8 cellular contexts compared by ENCODE assay signal in the genomic region with DNA sequence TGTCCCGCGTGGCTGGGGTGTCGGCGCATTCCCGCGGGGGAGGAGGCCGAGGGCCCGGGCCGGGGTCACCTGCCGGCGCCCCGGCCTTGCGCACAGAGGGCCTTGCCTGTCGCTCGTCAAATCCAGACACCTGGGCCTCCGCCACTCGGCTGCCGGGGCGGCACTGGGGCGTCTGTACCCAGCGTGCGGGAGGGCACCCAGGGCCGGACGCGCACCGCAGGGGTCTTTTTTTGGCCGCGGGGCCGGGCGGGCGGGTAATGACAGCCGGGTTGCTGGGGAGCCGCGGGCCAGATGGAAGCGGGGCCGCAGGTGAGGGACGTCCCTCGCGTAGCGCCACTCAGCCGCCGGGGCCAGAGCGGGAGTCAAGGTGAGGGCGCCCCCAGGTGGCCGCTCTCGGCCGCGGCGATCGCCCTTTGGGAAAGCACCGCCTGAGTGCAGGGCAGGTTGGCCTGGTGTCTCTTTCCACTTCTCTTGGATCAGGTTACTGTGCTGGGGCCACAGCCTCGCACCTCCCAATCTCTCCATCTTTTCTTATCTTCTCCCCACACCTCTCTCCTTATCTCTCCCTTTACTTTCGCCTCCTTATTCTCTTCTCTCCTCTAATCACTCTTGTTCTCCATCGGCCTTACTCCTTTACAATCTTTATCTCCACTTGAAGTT. TPM values are rescaled to one million over a fixed set of nuclear protein-coding genes. Genes with fewer than 3 reads are reported as not detected.
DNase-seq lines count a peak whose midpoint lies in the region; ATAC-seq, FAIRE-seq and TF ChIP-seq lines count a peak whose summit lies in the region.

No MANE protein-coding gene starts in this region.

- FAIRE-seq in pancreas (lab: Jason Lieb, UNC) = no peak

- H3K4me3 ChIP-seq in CD4-positive, CD25-positive, alpha-beta regulatory T cell (ENCODE audit: low read depth, low read length) = no peak overlapping the region
- no peak overlapping the region for H3K4me3 ChIP-seq in HEK293 (ENCODE audit: low read depth, low read length)
- peak overlapping the region; percentile 30 to 50 for H3K4me3 ChIP-seq in Panc1 (ENCODE audit: low read depth in 2 of 2, low read length in 2 of 2)
- H3K4me3 ChIP-seq in pancreas = peak overlapping the region; percentile 9 to 54 (median 19)
- H3K4me3 ChIP-seq in thoracic aorta = peak overlapping the region; percentile 96

- peak; percentile 74 to 81 (median 74) for DNase-seq in CD4-positive, CD25-positive, alpha-beta regulatory T cell
- DNase-seq in Panc1 (ENCODE audit: low read depth, low spot score) (no peak), glutamatergic neuron (peak; percentile 89), pancreas (peak; percentile 77 to 98 (median 87)), thoracic aorta (ENCODE audit: low spot score) (no peak)
- DNase-seq in activated naive CD4-positive, alpha-beta T cell treated with anti-CD3 and anti-CD28 coated beads for 36 hours = peak; percentile 90

- no peak overlapping the region for H3K27ac ChIP-seq in CD4-positive, CD25-positive, alpha-beta regulatory T cell (ENCODE audit: insufficient read depth, low read length, poor library complexity, severe bottlenecking)
- H3K27ac ChIP-seq in HEK293 (ENCODE audit: extremely low read depth, low read depth, low read length) = no peak overlapping the region
- peak overlapping the region; percentile 35; the same call in 1 of the 2 replicates for H3K27ac ChIP-seq in Panc1 (ENCODE audit: low read length)
- H3K27ac ChIP-seq in pancreas = peak overlapping the region in 1 of 4 donors; percentile 53
- H3K27ac ChIP-seq in thoracic aorta = peak overlapping the region; percentile 58 to 98

- H3K27me3 ChIP-seq in CD4-positive, CD25-positive, alpha-beta regulatory T cell (ENCODE audit: control insufficient read depth, insufficient read depth, low read length) = peaks cover 2% of the 10 kb centered on the region
- H3K27me3 ChIP-seq in Panc1 (ENCODE audit: control insufficient read depth, insufficient read depth, low read length) (no peaks in the 10 kb centered on the region), pancreas (no peaks in the 10 kb centered on the region), thoracic aorta (replicated peaks; ENCODE audit: insufficient read depth) (no peaks in the 10 kb centered on the region)

- peaks cover 0 to 29% (median 12%) of the 10 kb centered on the region in 4 donors for H3K4me1 Mint-ChIP-seq in CD4-positive, CD25-positive, alpha-beta regulatory T cell
- H3K4me1 Mint-ChIP-seq in activated naive CD4-positive, alpha-beta T cell treated with anti-CD3 and anti-CD28 coated beads for 36 hours (ENCODE audit: low read depth) = peaks cover 20% of the 10 kb centered on the region
- peaks cover 12% of the 10 kb centered on the region for H3K4me1 Mint-ChIP-seq in glutamatergic neuron (ENCODE audit: low read depth, unreplicated experiment)

- 3 to 4% methylated on average over 21 to 54 of the region's 54 CpGs for WGBS in pancreas, 2 donors

- CTCF ChIA-PET in HEK293 (lab: Yijun Ruan, JAX) = interaction anchor here (0.7 to 4.3 kb wide), 9 partner anchors 11 to 1566 kb away, joined by 3 to 31 read pairs (median 4); no protein-coding TSS in a partner anchor
- CTCF ChIA-PET in Panc1 (lab: Charles Lee) = interaction anchor here (0.6 to 1.7 kb wide), 3 partner anchors 10 to 311 kb away, joined by 3 to 9 read pairs (median 8); no protein-coding TSS in a partner anchor
- CTCF ChIA-PET in activated naive CD4-positive, alpha-beta T cell treated with anti-CD3 and anti-CD28 coated beads for 36 hours (lab: Charles Lee) = interaction anchor here (0.6 to 7.3 kb wide), 8 partner anchors 10 to 47 kb away, joined by 3 to 106 read pairs (median 6); no protein-coding TSS in a partner anchor

- H3K36me3 Mint-ChIP-seq in CD4-positive, CD25-positive, alpha-beta regulatory T cell = no peaks in the 10 kb centered on the region
- no peaks in the 10 kb centered on the region for H3K36me3 Mint-ChIP-seq in activated naive CD4-positive, alpha-beta T cell treated with anti-CD3 and anti-CD28 coated beads for 36 hours (ENCODE audit: low read depth)
- no peaks in the 10 kb centered on the region for H3K36me3 Mint-ChIP-seq in glutamatergic neuron (ENCODE audit: unreplicated experiment)

- in situ Hi-C loops in Panc1 (cut with HindIII; ENCODE audit: low pct_unique_long_range_greater_than_20kb, low sequenced_read_pairs) = no loop called here

- intact Hi-C loops in Panc1 (cut with micrococcal nuclease; ENCODE audit: unreplicated experiment) = no loop called here
- intact Hi-C loops in activated naive CD4-positive, alpha-beta T cell treated with anti-CD3 and anti-CD28 coated beads for 36 hours (cut with micrococcal nuclease) = loop anchor here (1.0 kb wide), 1 partner anchor 16 kb away; no protein-coding TSS in a partner anchor
- intact Hi-C loops in pancreas (cut with DNase I) = loop anchor here in 1 of 3 donors (5.0 kb wide), 1 partner anchor 46 kb away; no protein-coding TSS in a partner anchor

- H3K27me3 Mint-ChIP-seq in CD4-positive, CD25-positive, alpha-beta regulatory T cell = peaks cover 32% of the 10 kb centered on the region
- peaks cover 17% of the 10 kb centered on the region for H3K27me3 Mint-ChIP-seq in activated naive CD4-positive, alpha-beta T cell treated with anti-CD3 and anti-CD28 coated beads for 36 hours (ENCODE audit: low read depth)
- H3K27me3 Mint-ChIP-seq in glutamatergic neuron (ENCODE audit: unreplicated experiment) = peaks cover 25% of the 10 kb centered on the region

- TF ChIP-seq CTCF in HEK293 (tag by site-specific recombination; IDR thresholded peaks at IDR 0.05) (peak; percentile 52; the same call in 1 of the 2 replicates), Panc1 (IDR thresholded peaks at IDR 0.05) (peak; percentile 99), glutamatergic neuron (IDR thresholded peaks at IDR 0.05; ENCODE audit: partially characterized antibody, unreplicated experiment) (peak; percentile 83), pancreas (IDR thresholded peaks at IDR 0.05) (peak; percentile 83 to 92 (median 88)), thoracic aorta (IDR thresholded peaks at IDR 0.05) (peak; percentile 81)

- peak overlapping the region; percentile 72 to 87 (median 83) for H3K4me3 Mint-ChIP-seq in CD4-positive, CD25-positive, alpha-beta regulatory T cell
- peak overlapping the region; percentile 51 for H3K4me3 Mint-ChIP-seq in activated naive CD4-positive, alpha-beta T cell treated with anti-CD3 and anti-CD28 coated beads for 36 hours
- peak overlapping the region; percentile 39 for H3K4me3 Mint-ChIP-seq in glutamatergic neuron (ENCODE audit: unreplicated experiment)

- no TSS peak for BruUV-seq in Panc1 (replicated peaks; lab: Mats Ljungman, UMichigan)

- POLR2A ChIA-PET in HEK293 (lab: Yijun Ruan, JAX) = interaction anchor here (0.7 to 8.0 kb wide), 4 partner anchors 10 to 387 kb away, joined by 3 to 72 read pairs (median 4); partner anchors contain the start of genes ARCN1 and CENATAC
- POLR2A ChIA-PET in Panc1 (lab: Charles Lee) = no interaction called here

- H3K36me3 ChIP-seq in CD4-positive, CD25-positive, alpha-beta regulatory T cell (ENCODE audit: control insufficient read depth, insufficient read depth, low read length) = no peaks in the 10 kb centered on the region
- H3K36me3 ChIP-seq in HEK293 (ENCODE audit: control insufficient read depth in 2 of 2, insufficient read depth in 1 of 2, low read length in 2 of 2) (peaks cover 0 to 12% of the 10 kb centered on the region in 2 experiments; a peak in 1 of 3 replicates), Panc1 (ENCODE audit: control insufficient read depth, insufficient read depth, low read length) (no peaks in the 10 kb centered on the region), pancreas (peaks cover 0 to under 1% (median 0%) of the 10 kb centered on the region in 3 donors), thoracic aorta (peaks cover 16% of the 10 kb centered on the region)

- peaks cover 0 to 1% (median 0%) of the 10 kb centered on the region in 7 donors for H3K9me3 Mint-ChIP-seq in CD4-positive, CD25-positive, alpha-beta regulatory T cell
- no peaks in the 10 kb centered on the region for H3K9me3 Mint-ChIP-seq in activated naive CD4-positive, alpha-beta T cell treated with anti-CD3 and anti-CD28 coated beads for 36 hours
- peaks cover 5% of the 10 kb centered on the region for H3K9me3 Mint-ChIP-seq in glutamatergic neuron (ENCODE audit: unreplicated experiment)

- no peaks in the 10 kb centered on the region for H3K9me3 ChIP-seq in CD4-positive, CD25-positive, alpha-beta regulatory T cell (ENCODE audit: control insufficient read depth in 2 of 2, low read length in 2 of 2)
- no peaks in the 10 kb centered on the region for H3K9me3 ChIP-seq in HEK293 (ENCODE audit: control insufficient read depth, insufficient read depth, low read depth, low read length)
- H3K9me3 ChIP-seq in Panc1 (ENCODE audit: control insufficient read depth, insufficient read depth, low read depth, low read length) = no peaks in the 10 kb centered on the region
- H3K9me3 ChIP-seq in pancreas = no peaks in the 10 kb centered on the region
- H3K9me3 ChIP-seq in thoracic aorta = no peaks in the 10 kb centered on the region

- peak overlapping the region in 2 of 3 donors; percentile 55 to 74 for H3K27ac Mint-ChIP-seq in CD4-positive, CD25-positive, alpha-beta regulatory T cell
- H3K27ac Mint-ChIP-seq in activated naive CD4-positive, alpha-beta T cell treated with anti-CD3 and anti-CD28 coated beads for 36 hours = no peak overlapping the region
- no peak overlapping the region for H3K27ac Mint-ChIP-seq in glutamatergic neuron (ENCODE audit: unreplicated experiment)

- peaks cover 40% of the 10 kb centered on the region for H3K4me1 ChIP-seq in CD4-positive, CD25-positive, alpha-beta regulatory T cell (ENCODE audit: control insufficient read depth, insufficient read depth, low read length, poor library complexity, severe bottlenecking)
- H3K4me1 ChIP-seq in HEK293 (ENCODE audit: control insufficient read depth, insufficient read depth, low read length) (no peaks in the 10 kb centered on the region), Panc1 (ENCODE audit: control insufficient read depth, insufficient read depth, low read length) (peaks cover 11% of the 10 kb centered on the region; the same call in 1 of the 2 replicates), pancreas (peaks cover 0 to 11% (median 0%) of the 10 kb centered on the region in 3 donors), thoracic aorta (ENCODE audit: control insufficient read depth in 1 of 2, low read depth in 2 of 2) (peaks cover 16 to 48% of the 10 kb centered on the region in 2 donors)

- peak; percentile 51 to 57 for ATAC-seq in CD4-positive, CD25-positive, alpha-beta regulatory T cell (ENCODE audit: low read depth in 2 of 2)
- peak; percentile 76 for ATAC-seq in Panc1
- peak; percentile 64 to 81 (median 76) for ATAC-seq in pancreas
- no peak for ATAC-seq in thoracic aorta (ENCODE audit: insufficient number of reproducible peaks, low FRiP score, low read depth)
- ATAC-seq in HG02870 (IDR thresholded peaks at IDR 0.05; ENCODE audit: unreplicated experiment) = no peak

RNA-seq across cellular contexts. Expression of gene PHLDB1, which starts 3.5 kb away (rescaled TPM):
- total RNA-seq in CD4-positive, CD25-positive, alpha-beta regulatory T cell = 1.2 TPM
- under 1 TPM in 3 of 4 donors, not detected in 1; 0.16 to 0.70 (median 0.41) TPM for polyA plus RNA-seq in CD4-positive, CD25-positive, alpha-beta regulatory T cell
- total RNA-seq in Panc1 (2021; ENCODE audit: unreplicated experiment) (97.7 TPM), glutamatergic neuron (ENCODE audit: unreplicated experiment) (78.4 TPM), pancreas (10 to 100 TPM; 29.3 to 66.6 (median 41.0) TPM), thoracic aorta (100 to 1,000 TPM; 206 to 377 TPM)
- polyA plus RNA-seq in Panc1 (2012; ENCODE audit: insufficient read length) = 93.5 TPM
- 1 to 10 TPM; 2.0 TPM for total RNA-seq in activated naive CD4-positive, alpha-beta T cell treated with anti-CD3 and anti-CD28 coated beads for 36 hours
- polyA plus RNA-seq in pancreas = 100 to 1,000 TPM; 152 to 153 TPM

RNA-seq across cellular contexts. Expression of gene ARCN1, which starts 38.7 kb away (rescaled TPM):
- total RNA-seq in CD4-positive, CD25-positive, alpha-beta regulatory T cell = 76.6 TPM
- polyA plus RNA-seq in CD4-positive, CD25-positive, alpha-beta regulatory T cell = 100 to 1,000 TPM; 131 to 169 (median 153) TPM
- total RNA-seq in Panc1 (2021; ENCODE audit: unreplicated experiment) = 197 TPM
- 133 TPM for polyA plus RNA-seq in Panc1 (2012; ENCODE audit: insufficient read length)
- total RNA-seq in activated naive CD4-positive, alpha-beta T cell treated with anti-CD3 and anti-CD28 coated beads for 36 hours = 100 to 1,000 TPM; 159 to 174 TPM
- 118 TPM for total RNA-seq in glutamatergic neuron (ENCODE audit: unreplicated experiment)
- total RNA-seq in pancreas = 100 to 1,000 TPM in 1 of 6 donors, 10 to 100 TPM in 5; 77.0 to 105 (median 92.6) TPM
- polyA plus RNA-seq in pancreas = 10 to 100 TPM; 39.8 to 67.3 TPM
- total RNA-seq in thoracic aorta = 100 to 1,000 TPM; 116 to 125 TPM

RNA-seq across cellular contexts. Expression of gene IFT46, which starts 45.2 kb away (rescaled TPM):
- total RNA-seq in CD4-positive, CD25-positive, alpha-beta regulatory T cell = 3.7 TPM
- polyA plus RNA-seq in CD4-positive, CD25-positive, alpha-beta regulatory T cell = 1 to 10 TPM; 4.0 to 8.5 (median 6.6) TPM
- total RNA-seq in Panc1 (2021; ENCODE audit: unreplicated experiment) = 2.5 TPM
- 4.1 TPM for polyA plus RNA-seq in Panc1 (2012; ENCODE audit: insufficient read length)
- total RNA-seq in activated naive CD4-positive, alpha-beta T cell treated with anti-CD3 and anti-CD28 coated beads for 36 hours = 10 to 100 TPM; 18.1 to 20.0 TPM
- total RNA-seq in glutamatergic neuron (ENCODE audit: unreplicated experiment) = 21.1 TPM
- total RNA-seq in pancreas = 10 to 100 TPM in 3 of 6 donors, 1 to 10 TPM in 3; 5.7 to 12.4 (median 9.8) TPM
- 10 to 100 TPM; 14.4 to 28.2 TPM for polyA plus RNA-seq in pancreas
- 10 to 100 TPM; 27.5 to 50.8 TPM for total RNA-seq in thoracic aorta

Comparison
In these comparisons a context has a peak if more than half of its experiments do, and no peak if none do; other contexts are left out.
1. ATAC-seq: peak in CD4-positive, CD25-positive, alpha-beta regulatory T cell (2 of 2), Panc1 (single experiment) and pancreas (4 of 4); none in thoracic aorta (single experiment) and HG02870 (single experiment).
2. DNase-seq: peak in CD4-positive, CD25-positive, alpha-beta regulatory T cell (3 of 3), activated naive CD4-positive, alpha-beta T cell treated with anti-CD3 and anti-CD28 coated beads for 36 hours (single experiment), glutamatergic neuron (single experiment) and pancreas (6 of 6); none in Panc1 (single experiment) and thoracic aorta (single experiment).
3. H3K27ac ChIP-seq: peak in Panc1 (single experiment) and thoracic aorta (2 of 2); none in CD4-positive, CD25-positive, alpha-beta regulatory T cell (single experiment) and HEK293 (single experiment).
4. H3K4me3 ChIP-seq: peak in Panc1 (2 of 2), pancreas (4 of 4) and thoracic aorta (single experiment); none in CD4-positive, CD25-positive, alpha-beta regulatory T cell (single experiment) and HEK293 (single experiment).
5. H3K27ac Mint-ChIP-seq: peak in CD4-positive, CD25-positive, alpha-beta regulatory T cell (2 of 3); none in activated naive CD4-positive, alpha-beta T cell treated with anti-CD3 and anti-CD28 coated beads for 36 hours (single experiment) and glutamatergic neuron (single experiment).
6. RNA of gene PHLDB1, which starts 3.5 kb away (total RNA-seq): 206 to 377 TPM in thoracic aorta, 97.7 TPM in Panc1 (single experiment), 78.4 TPM in glutamatergic neuron (single experiment) and 29.3 to 66.6 TPM in pancreas; 2.0 TPM in activated naive CD4-positive, alpha-beta T cell treated with anti-CD3 and anti-CD28 coated beads for 36 hours and 1.2 TPM in CD4-positive, CD25-positive, alpha-beta regulatory T cell (single experiment); every median in the first group is over 10 times any median in the second.
7. Peak in every context shown above with its lines, with median percentiles within 50 percentile points of each other: H3K4me3 Mint-ChIP-seq and CTCF ChIP-seq.